In genomic region chr4:102429553-102429952, GRCh38 we compare ENCODE assay signal across 10 cellular contexts.
DNase-seq lines count a peak whose midpoint lies in the region; ATAC-seq and TF ChIP-seq lines count a peak whose summit lies in the region.
"Had no signal": no experiment of that assay in that cellular context is flagged by ENCODE, and none has a peak within 500 bp of the region (broad histone marks: within the 10 kb centered on the region; RNA-seq: fewer than 3 reads in every experiment).

No MANE protein-coding gene starts in this region.

- no peaks in the 10 kb centered on the region for H3K36me3 ChIP-seq in HEK293 (ENCODE audit: control insufficient read depth in 2 of 2, insufficient read depth in 1 of 2, low read length in 2 of 2)
- H3K36me3 ChIP-seq in adipocyte (ENCODE audit: control insufficient read depth, insufficient read depth, low read length, severe bottlenecking), result no peaks in the 10 kb centered on the region
- no peaks in the 10 kb centered on the region for H3K36me3 ChIP-seq in kidney epithelial cell (ENCODE audit: control insufficient read depth, insufficient read depth, low read length)
- H3K36me3 ChIP-seq in thyroid gland, result no peaks in the 10 kb centered on the region

- H3K27me3 ChIP-seq in adipocyte (replicated peaks; ENCODE audit: control insufficient read depth, insufficient read depth, low read length) (no peaks in the 10 kb centered on the region), kidney epithelial cell (ENCODE audit: control insufficient read depth, insufficient read depth, low read length) (no peaks in the 10 kb centered on the region), thyroid gland (no peaks in the 10 kb centered on the region)

- H3K27ac ChIP-seq in HEK293 (ENCODE audit: extremely low read depth, low read depth, low read length) (no peak overlapping the region), thyroid gland (no peak overlapping the region)

- 94 to 97% methylated on average over 7 of the region's 7 CpGs for WGBS in thyroid gland, 2 donors

- H3K4me3 ChIP-seq in HEK293 (ENCODE audit: low read depth, low read length) (no peak overlapping the region), adipocyte (ENCODE audit: low read length) (peak overlapping the region; percentile 92), kidney epithelial cell (ENCODE audit: low read depth, low read length) (no peak overlapping the region), thyroid gland (replicated peaks in 1 of 3) (no peak overlapping the region)

- no peaks in the 10 kb centered on the region for H3K4me1 ChIP-seq in HEK293 (ENCODE audit: control insufficient read depth, insufficient read depth, low read length)
- peaks cover 15% of the 10 kb centered on the region for H3K4me1 ChIP-seq in adipocyte (ENCODE audit: control insufficient read depth, insufficient read depth, low read length)
- H3K4me1 ChIP-seq in thyroid gland, result no peaks in the 10 kb centered on the region

- no peaks in the 10 kb centered on the region for H3K9me3 ChIP-seq in HEK293 (ENCODE audit: control insufficient read depth, insufficient read depth, low read depth, low read length)
- H3K9me3 ChIP-seq in adipocyte (ENCODE audit: control insufficient read depth, low read length), result peaks cover under 1% of the 10 kb centered on the region
- H3K9me3 ChIP-seq in thyroid gland, result no peaks in the 10 kb centered on the region

- CTCF ChIA-PET in HEK293 (lab: Yijun Ruan, JAX), result interaction anchor here (0.7 to 1.1 kb wide), 3 partner anchors 8 to 476 kb away, joined by 3 to 4 read pairs (median 4); no protein-coding TSS in a partner anchor

- TF ChIP-seq CTCF in HEK293 (tag by site-specific recombination; IDR thresholded peaks at IDR 0.05) (no peak), kidney epithelial cell (IDR thresholded peaks at IDR 0.05; ENCODE audit: insufficient read depth, low read length, poor library complexity, severe bottlenecking) (no peak), thyroid gland (IDR thresholded peaks at IDR 0.05) (no peak)

- POLR2A ChIA-PET in HEK293 (lab: Yijun Ruan, JAX), result no interaction called here

- intact Hi-C loops in head of caudate nucleus (cut with DNase I), result loop anchor here (10.0 kb wide), 1 partner anchor 85 kb away; the partner anchor contains the start of gene SLC39A8
- intact Hi-C loops in thyroid gland (cut with DNase I), result loop anchor here (10.0 kb wide), 1 partner anchor 85 kb away; the partner anchor contains the start of gene SLC39A8

- no peak for ATAC-seq in HG03045 (IDR thresholded peaks at IDR 0.05; ENCODE audit: unreplicated experiment)

- peak overlapping the region; percentile 96 for H3K9ac ChIP-seq in adipocyte (ENCODE audit: low read length)

- TF ChIP-seq POLR2A in thyroid gland (IDR thresholded peaks at IDR 0.05), result no peak

- peak; percentile 27 for DNase-seq in AG08396 (ENCODE audit: low spot score)
- DNase-seq in adipocyte (ENCODE audit: low read depth), result peak; percentile 70
- DNase-seq in kidney epithelial cell (ENCODE audit: low read depth), result peak; percentile 61
- DNase-seq in head of caudate nucleus, result no peak
- DNase-seq in NCI-H82 treated with DMSO at 0.1 percent for 48 hours (lab: John Stamatoyannopoulos, UW; ENCODE audit: unreplicated experiment), result no peak
- DNase-seq in thyroid gland, result no peak
- DNase-seq: activated naive CD4-positive, alpha-beta T cell treated with anti-CD3 and anti-CD28 coated beads, Interleukin-2, amount 50 U/mL, for 16 hours; stimulated activated CD4-positive, alpha-beta T cell treated with anti-CD3 and anti-CD28 coated beads, Interleukin-4, amount 100 ng/mL, for 1 hour had no signal

TF ChIP-seq in HEK293, 187 proteins besides CTCF, POLR2A, EP300 and RAD21:
- TF ChIP-seq ZBTB8A (tag by site-specific recombination; IDR thresholded peaks at IDR 0.05) (no peak), ZSCAN18 (tag by site-specific recombination; IDR thresholded peaks at IDR 0.05) (no peak), ZNF548 (tag by site-specific recombination; IDR thresholded peaks at IDR 0.05) (no peak), ZIC2 (tag by site-specific recombination; IDR thresholded peaks at IDR 0.05) (no peak), ZFP37 (tag by site-specific recombination; IDR thresholded peaks at IDR 0.05) (no peak), ZNF366 (tag by site-specific recombination; conservative IDR thresholded peaks at IDR 0.05) (0 out of 2 replicates have a peak, but pooled peaks have one; percentile 14)

Comparison
In these comparisons a context has a peak if more than half of its experiments do, and no peak if none do; other contexts are left out.
1. DNase-seq: peak in AG08396 (single experiment), adipocyte (single experiment) and kidney epithelial cell (single experiment); none in head of caudate nucleus (0 of 42), NCI-H82 treated with DMSO at 0.1 percent for 48 hours (single experiment) and thyroid gland (0 of 2).